ENCODE assay signal across 8 cellular contexts in genomic region chr6:31272431-31272830, GRCh38. TPM values are rescaled to one million over a fixed set of nuclear protein-coding genes. Genes with fewer than 3 reads are reported as not detected.
DNase-seq lines count a peak whose midpoint lies in the region; ATAC-seq, FAIRE-seq and TF ChIP-seq lines count a peak whose summit lies in the region.

No MANE protein-coding gene starts in this region.

- no peak overlapping the region for H3K14ac ChIP-seq in neuronal stem cell (ENCODE audit: low read length)

- no peak overlapping the region for H2BK12ac ChIP-seq in neuronal stem cell (ENCODE audit: low read length)

- no peak overlapping the region for H2BK5ac ChIP-seq in neuronal stem cell (ENCODE audit: low read length)

- H3K4me2 ChIP-seq in neuronal stem cell (ENCODE audit: insufficient read depth, low read length, poor library complexity, severe bottlenecking): peak overlapping the region; percentile 68

- peaks cover 60% of the 10 kb centered on the region for H3K4me1 Mint-ChIP-seq in activated T-cell treated with anti-CD3 and anti-CD28 coated beads, Interleukin-2, amount 50 U/mL, for 24 hours (ENCODE audit: low read depth)

- peaks cover 50% of the 10 kb centered on the region for H3K36me3 Mint-ChIP-seq in activated T-cell treated with anti-CD3 and anti-CD28 coated beads, Interleukin-2, amount 50 U/mL, for 24 hours (ENCODE audit: low read depth)

- ATAC-seq in HG03520 (IDR thresholded peaks at IDR 0.05; ENCODE audit: unreplicated experiment): no peak

- 0 to 3% methylated on average over 4 of the region's 4 CpGs for WGBS in esophagus squamous epithelium, 2 donors
- WGBS in neuronal stem cell (ENCODE audit: extremely low coverage in 2 of 2, insufficient read length in 2 of 2, insufficient replicate concordance in 1 of 2), 2 donors: no CpG with 5 or more reads among the region's 4 CpGs

- no peaks in the 10 kb centered on the region for H3K27me3 ChIP-seq in esophagus squamous epithelium
- H3K27me3 ChIP-seq in neuronal stem cell (ENCODE audit: control insufficient read depth in 3 of 3, insufficient read depth in 3 of 3, low read depth in 1 of 3, low read length in 3 of 3): peaks cover 0 to 36% (median 13%) of the 10 kb centered on the region in 3 experiments

- peaks cover 0 to 13% (median 10%) of the 10 kb centered on the region in 3 donors for H3K36me3 ChIP-seq in esophagus squamous epithelium
- H3K36me3 ChIP-seq in neuronal stem cell (replicated peaks in 1 of 2; ENCODE audit: control insufficient read depth in 2 of 2, insufficient read depth in 2 of 2, low read length in 2 of 2): no peaks in the 10 kb centered on the region

- CTCF ChIA-PET in RWPE1 (lab: Yijun Ruan, JAX): no interaction called here

- no peak for TF ChIP-seq POLR2A in esophagus squamous epithelium (IDR thresholded peaks at IDR 0.05)

- H3K27ac Mint-ChIP-seq in activated T-cell treated with anti-CD3 and anti-CD28 coated beads, Interleukin-2, amount 50 U/mL, for 24 hours: peak overlapping the region; percentile 99

- POLR2A ChIA-PET in RWPE1 (lab: Yijun Ruan, JAX; ENCODE audit: low non-redundant PET): no interaction called here

- H3K79me1 ChIP-seq in neuronal stem cell (ENCODE audit: low read depth, low read length): peaks cover 4% of the 10 kb centered on the region

- no peak overlapping the region for H4K91ac ChIP-seq in neuronal stem cell (ENCODE audit: low read depth, low read length, poor library complexity)

- H3K18ac ChIP-seq in neuronal stem cell (ENCODE audit: low read length): peak overlapping the region; percentile 72

- H3K9ac ChIP-seq in neuronal stem cell (ENCODE audit: low read depth, low read length, poor library complexity): no peak overlapping the region

- peak overlapping the region; percentile 50 to 88 (median 76) for H3K4me3 ChIP-seq in esophagus squamous epithelium
- H3K4me3 ChIP-seq in neuronal stem cell (ENCODE audit: low read length in 2 of 2): peak overlapping the region; percentile 52 to 93

- H2BK15ac ChIP-seq in neuronal stem cell (ENCODE audit: low read length): no peak overlapping the region

- H3K9me3 ChIP-seq in esophagus squamous epithelium (no peaks in the 10 kb centered on the region), neuronal stem cell (replicated peaks in 1 of 2; ENCODE audit: control insufficient read depth in 2 of 2, insufficient read depth in 1 of 2, low read depth in 1 of 2, low read length in 2 of 2) (no peaks in the 10 kb centered on the region)

- no peaks in the 10 kb centered on the region for H3K27me3 Mint-ChIP-seq in activated T-cell treated with anti-CD3 and anti-CD28 coated beads, Interleukin-2, amount 50 U/mL, for 24 hours

- TF ChIP-seq CTCF in RWPE1 (conservative IDR thresholded peaks at IDR 0.05; ENCODE audit: low read depth) (no peak), esophagus squamous epithelium (IDR thresholded peaks at IDR 0.05) (no peak)

- no peak overlapping the region for H2BK120ac ChIP-seq in neuronal stem cell (ENCODE audit: low read depth, low read length)

- peak overlapping the region; percentile 73 for H3K27ac ChIP-seq in RWPE1
- H3K27ac ChIP-seq in esophagus squamous epithelium: peak overlapping the region; percentile 82 to 100 (median 96)
- H3K27ac ChIP-seq in neuronal stem cell (replicated peaks; ENCODE audit: low read length): no peak overlapping the region

- peak overlapping the region; percentile 92 for H2AFZ ChIP-seq in neuronal stem cell (ENCODE audit: low read length)

- intact Hi-C loops in esophagus squamous epithelium (cut with DNase I): no loop called here

- no peak for DNase-seq in activated T-cell treated with anti-CD3 and anti-CD28 coated beads, Interleukin-2, amount 50 U/mL, for 24 hours
- DNase-seq in activated T-cell treated with anti-CD3 and anti-CD28 coated beads, Interleukin-2, amount 50 U/mL, for 1 hour: no peak
- DNase-seq in RWPE1 (ENCODE audit: low spot score) (peak; percentile 2), esophagus squamous epithelium (lab: John Stamatoyannopoulos, UW) (no peak), neuronal stem cell (ENCODE audit: low spot score) (no peak), frontal cortex (ENCODE audit: low spot score in 2 of 2) (no peak)
- no peak for DNase-seq in activated CD8-positive, alpha-beta memory T cell treated with anti-CD3 and anti-CD28 coated beads, Interleukin-2, amount 50 U/mL, for 48 hours

- no peak for FAIRE-seq in frontal cortex (lab: Jason Lieb, UNC)

- no peak overlapping the region for H3K4ac ChIP-seq in neuronal stem cell (ENCODE audit: low read length)

- H3K23ac ChIP-seq in neuronal stem cell (ENCODE audit: low read depth, low read length, poor library complexity): no peak overlapping the region

- no peak overlapping the region for H2AK5ac ChIP-seq in neuronal stem cell (ENCODE audit: low read depth, low read length)

- no peak overlapping the region for H4K8ac ChIP-seq in neuronal stem cell (ENCODE audit: low read depth, low read length)

- no peaks in the 10 kb centered on the region for H3K9me3 Mint-ChIP-seq in activated T-cell treated with anti-CD3 and anti-CD28 coated beads, Interleukin-2, amount 50 U/mL, for 24 hours

- peak overlapping the region; percentile 94 for H3K4me3 Mint-ChIP-seq in activated T-cell treated with anti-CD3 and anti-CD28 coated beads, Interleukin-2, amount 50 U/mL, for 24 hours

- peaks cover 0 to 14% (median 10%) of the 10 kb centered on the region in 3 donors for H3K4me1 ChIP-seq in esophagus squamous epithelium
- H3K4me1 ChIP-seq in neuronal stem cell (ENCODE audit: control insufficient read depth in 2 of 2, insufficient read depth in 1 of 2, low read depth in 1 of 2, low read length in 2 of 2): peaks cover 0 to 4% of the 10 kb centered on the region in 2 donors

RNA-seq across cellular contexts. Expression of gene HLA-C, which starts 0.5 kb away (rescaled TPM):
- total RNA-seq in esophagus squamous epithelium (100 to 1,000 TPM; 128 to 659 (median 229) TPM), frontal cortex (22.0 TPM)
- 101 TPM for polyA plus RNA-seq in neuronal stem cell (2013, experiment 1 of 2)
- 97.0 TPM for polyA plus RNA-seq in neuronal stem cell (2013, experiment 2 of 2)
